10 cellular contexts compared by ENCODE assay signal in genomic region chr7:24917510-24918239, GRCh38.
DNase-seq lines count a peak whose midpoint lies in the region; ATAC-seq and TF ChIP-seq lines count a peak whose summit lies in the region.
"Had no signal": no experiment of that assay in that cellular context is flagged by ENCODE, and none has a peak within 500 bp of the region (broad histone marks: within the 10 kb centered on the region; RNA-seq: fewer than 3 reads in every experiment).

No MANE protein-coding gene starts in this region.

- no peaks in the 10 kb centered on the region for H3K79me2 ChIP-seq in trophoblast cell (ENCODE audit: control insufficient read depth, insufficient read depth, low read length, poor library complexity)

- no peak overlapping the region for H2AFZ ChIP-seq in trophoblast cell (ENCODE audit: insufficient read depth, low read length, poor library complexity)

- peak overlapping the region; percentile 65 for H3K4me3 Mint-ChIP-seq in activated T-helper 17 cell treated with anti-CD3 and anti-CD28 coated beads, Interleukin-2, amount 50 U/mL, for 72 hours

- no peak overlapping the region for H4K12ac ChIP-seq in trophoblast cell (ENCODE audit: low read depth, low read length)

- no peak overlapping the region for H3K23ac ChIP-seq in trophoblast cell (ENCODE audit: low read length)

- no peak overlapping the region for H2BK5ac ChIP-seq in trophoblast cell (ENCODE audit: low read depth, low read length, poor library complexity)

- no peaks in the 10 kb centered on the region for H3K9me3 Mint-ChIP-seq in activated T-helper 17 cell treated with anti-CD3 and anti-CD28 coated beads, Interleukin-2, amount 50 U/mL, for 72 hours

- H3K4me1 ChIP-seq in trophoblast cell (ENCODE audit: control insufficient read depth in 1 of 2, insufficient read depth in 2 of 2, low read length in 2 of 2) (peaks cover 0 to 4% of the 10 kb centered on the region in 2 experiments), esophagus muscularis mucosa (peaks cover 7 to 20% (median 15%) of the 10 kb centered on the region in 4 donors)

- peak overlapping the region; percentile 75 for H3K27ac Mint-ChIP-seq in activated T-helper 17 cell treated with anti-CD3 and anti-CD28 coated beads, Interleukin-2, amount 50 U/mL, for 72 hours

- WGBS in trophoblast cell (ENCODE audit: extremely low coverage, insufficient coverage, insufficient read length), result no CpG with 5 or more reads among the region's 3 CpGs
- 94% methylated on average over 3 of the region's 3 CpGs for WGBS in esophagus muscularis mucosa

- H3K27me3 ChIP-seq in trophoblast cell (ENCODE audit: insufficient read depth, low read length) (no peaks in the 10 kb centered on the region), esophagus muscularis mucosa (no peaks in the 10 kb centered on the region)
- H3K27me3 ChIP-seq: SJCRH30 had no signal

- ATAC-seq in activated CD4-positive, CD25-positive, alpha-beta regulatory T cell treated with anti-CD3 and anti-CD28 coated beads, Interleukin-2, amount 50 U/mL, for 24 hours, result peak; percentile 48 to 55
- ATAC-seq in HG02678 (IDR thresholded peaks at IDR 0.05; ENCODE audit: unreplicated experiment), result peak; percentile 48
- ATAC-seq in activated T-helper 17 cell treated with anti-CD3 and anti-CD28 coated beads, Interleukin-2, amount 50 U/mL, for 72 hours (replicated peaks), result peak; percentile 61

- H2AK5ac ChIP-seq in trophoblast cell (ENCODE audit: low read length), result no peak overlapping the region

- intact Hi-C loops in esophagus muscularis mucosa (cut with DNase I), result no loop called here

- H3K36me3 ChIP-seq in trophoblast cell (ENCODE audit: control insufficient read depth in 1 of 2, insufficient read depth in 2 of 2, low read length in 2 of 2) (no peaks in the 10 kb centered on the region), esophagus muscularis mucosa (no peaks in the 10 kb centered on the region)
- H3K36me3 ChIP-seq: SJCRH30 had no signal

- H3K4me3 ChIP-seq in trophoblast cell (ENCODE audit: low read depth, low read length), result no peak overlapping the region
- no peak overlapping the region for H3K4me3 ChIP-seq in esophagus muscularis mucosa
- H3K4me3 ChIP-seq: SJCRH30 had no signal

- H3K36me3 Mint-ChIP-seq in activated T-helper 17 cell treated with anti-CD3 and anti-CD28 coated beads, Interleukin-2, amount 50 U/mL, for 72 hours (ENCODE audit: low read depth), result peaks cover 31% of the 10 kb centered on the region

- H3K4me1 Mint-ChIP-seq in activated T-helper 17 cell treated with anti-CD3 and anti-CD28 coated beads, Interleukin-2, amount 50 U/mL, for 72 hours, result peaks cover 82% of the 10 kb centered on the region

- TF ChIP-seq CTCF in esophagus muscularis mucosa (IDR thresholded peaks at IDR 0.05), result no peak

- no peak overlapping the region for H4K91ac ChIP-seq in trophoblast cell (ENCODE audit: low read depth, low read length)

- H3K9me3 ChIP-seq in trophoblast cell (ENCODE audit: insufficient read depth, low read depth, low read length) (no peaks in the 10 kb centered on the region), esophagus muscularis mucosa (no peaks in the 10 kb centered on the region)
- H3K9me3 ChIP-seq: SJCRH30 had no signal

- no peak overlapping the region for H3K27ac ChIP-seq in trophoblast cell (ENCODE audit: low read depth, low read length)
- H3K27ac ChIP-seq in esophagus muscularis mucosa (replicated peaks in 1 of 4), result no peak overlapping the region
- H3K27ac ChIP-seq: SJCRH30 had no signal

- H3K18ac ChIP-seq in trophoblast cell (ENCODE audit: low read length), result no peak overlapping the region

- H3K14ac ChIP-seq in trophoblast cell (ENCODE audit: low read length), result no peak overlapping the region

- no peak overlapping the region for H3K4ac ChIP-seq in trophoblast cell (ENCODE audit: low read depth, low read length)

- H4K8ac ChIP-seq in trophoblast cell (ENCODE audit: low read depth, low read length), result no peak overlapping the region

- H3K4me2 ChIP-seq in trophoblast cell (ENCODE audit: low read length), result no peak overlapping the region

- DNase-seq in activated CD4-positive, CD25-positive, alpha-beta regulatory T cell (lab: John Stamatoyannopoulos, UW), result no peak
- peak; percentile 51 to 87 for DNase-seq in trophoblast cell
- DNase-seq in esophagus muscularis mucosa (ENCODE audit: extremely low spot score), result no peak
- no peak for DNase-seq in effector CD8-positive, alpha-beta T cell (lab: John Stamatoyannopoulos, UW)
- no peak for DNase-seq in T-helper 1 cell
- DNase-seq: AML-193, SJCRH30 had no signal

- TF ChIP-seq POLR2A in esophagus muscularis mucosa (IDR thresholded peaks at IDR 0.05; ENCODE audit: low read depth), result no peak

- H3K9ac ChIP-seq in trophoblast cell (ENCODE audit: low read length), result no peak overlapping the region

- H2BK12ac ChIP-seq in trophoblast cell (ENCODE audit: low read length), result no peak overlapping the region

- H3K27me3 Mint-ChIP-seq in activated T-helper 17 cell treated with anti-CD3 and anti-CD28 coated beads, Interleukin-2, amount 50 U/mL, for 72 hours, result no peaks in the 10 kb centered on the region

- no peaks in the 10 kb centered on the region for H3K79me1 ChIP-seq in trophoblast cell (ENCODE audit: low read length)

- no peak overlapping the region for H2BK120ac ChIP-seq in trophoblast cell (ENCODE audit: insufficient read depth, low read length, poor library complexity)

- no peak for TF ChIP-seq EP300 in esophagus muscularis mucosa (IDR thresholded peaks at IDR 0.05)

Comparison
In these comparisons a context has a peak if more than half of its experiments do, and no peak if none do; other contexts are left out.
1. DNase-seq: peak in trophoblast cell (2 of 2); none in activated CD4-positive, CD25-positive, alpha-beta regulatory T cell (0 of 4), esophagus muscularis mucosa (single experiment), effector CD8-positive, alpha-beta T cell (single experiment) and T-helper 1 cell (0 of 5).
2. Peak in every context shown above with its lines, with median percentiles within 50 percentile points of each other: ATAC-seq.